ENCODE assay signal across 31 cellular contexts in the genomic region with DNA sequence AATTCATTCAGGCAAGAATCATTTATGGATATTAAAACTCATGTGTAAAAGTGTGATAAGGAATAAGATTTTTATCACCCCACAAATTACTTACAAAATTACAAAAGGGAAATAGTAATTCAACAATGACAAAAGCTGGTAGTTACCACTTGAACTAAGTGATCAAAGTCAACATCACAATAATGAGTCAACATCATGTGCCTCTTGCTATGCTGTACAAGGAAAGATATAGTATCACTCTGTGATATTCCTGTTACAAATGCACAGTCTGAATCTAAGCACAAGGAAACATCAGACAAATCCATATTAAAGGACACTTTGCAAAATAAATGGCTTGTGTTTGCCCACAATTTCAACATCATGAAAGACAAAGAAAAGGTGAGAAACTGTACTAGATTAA.
"Had no signal": no experiment of that assay in that cellular context is flagged by ENCODE, and none has a peak within 500 bp of the region (broad histone marks: within the 10 kb centered on the region; RNA-seq: fewer than 3 reads in every experiment).

No MANE protein-coding gene starts in this region.

- H3K36me3 ChIP-seq: brain microvascular endothelial cell, esophagus muscularis mucosa, pancreas, prostate gland, sigmoid colon, stomach, thyroid gland, WERI-Rb-1 had no signal

- H3K4me2 ChIP-seq: hepatocyte had no signal

- DNase-seq: activated CD4-positive, alpha-beta memory T cell treated with anti-CD3 and anti-CD28 coated beads for 36 hours; activated CD4-positive, alpha-beta T cell treated with anti-CD3 and anti-CD28 coated beads, Interleukin-2, amount 10 ng/mL, durations not matched to agents 24 days and 14 days; activated CD4-positive, CD25-positive, alpha-beta regulatory T cell treated with anti-CD3 and anti-CD28 coated beads, Interleukin-2, amount 50 U/mL, for 72 hours; activated CD8-positive, alpha-beta memory T cell treated with anti-CD3 and anti-CD28 coated beads, Interleukin-2, amount 50 U/mL, for 48 hours; activated gamma-delta T cell; activated naive CD4-positive, alpha-beta T cell treated with anti-CD3 and anti-CD28 coated beads, Interleukin-2, amount 10 ng/mL, durations not matched to agents 7 days and 5 days; activated naive CD8-positive, alpha-beta T cell treated with anti-CD3 and anti-CD28 coated beads, Interleukin-2, amount 10 ng/mL, durations not matched to agents 7 days and 5 days; activated T-cell treated with anti-CD3 and anti-CD28 coated beads, Interleukin-2, amount 50 U/mL, for 24 hours; amniotic stem cell; brain microvascular endothelial cell; caudate nucleus; endodermal cell; left colon; mammary epithelial cell; naive B cell; nephron progenitor cell; pancreas; sigmoid colon; small intestine; stimulated activated CD4-positive, alpha-beta T cell treated with anti-CD3 and anti-CD28 coated beads, Interleukin-1b, Interleukin-23, amount 100 ng/mL, for 48 hours; stimulated activated CD4-positive, alpha-beta T cell treated with anti-CD3 and anti-CD28 coated beads, Interleukin-4, amount 100 ng/mL, for 4 hours; stimulated activated CD8-positive, alpha-beta memory T cell treated with anti-CD3 and anti-CD28 coated beads, Interleukin-4, amount 100 ng/mL, for 48 hours; stimulated activated naive B cell treated with anti-CD40 and anti-IgM and Interleukin-4, amounts not matched to agents 10 μg/mL and 1 μg/mL and 100 μg/mL, for 72 hours; stomach; T-helper 17 cell; T1000; thyroid gland; WERI-Rb-1 had no signal

- H3K27ac ChIP-seq: brain microvascular endothelial cell, esophagus muscularis mucosa, hepatocyte, pancreas, prostate gland, sigmoid colon, stomach, thyroid gland, WERI-Rb-1 had no signal

- H3K4me3 ChIP-seq: esophagus muscularis mucosa, hepatocyte, pancreas, prostate gland, sigmoid colon, stomach, thyroid gland had no signal

- H2AFZ ChIP-seq: hepatocyte had no signal

- ATAC-seq: left colon; pancreas; stimulated activated naive B cell treated with anti-CD40 and anti-IgM and Interleukin-4, amounts not matched to agents 10 μg/mL and 1 μg/mL and 100 μg/mL, for 72 hours; T-helper 17 cell had no signal

- H3K9me3 ChIP-seq: esophagus muscularis mucosa, pancreas, prostate gland, stomach, thyroid gland had no signal

- H3K4me1 ChIP-seq: pancreas, prostate gland, thyroid gland had no signal

- H3K27me3 ChIP-seq: brain microvascular endothelial cell, esophagus muscularis mucosa, hepatocyte, pancreas, sigmoid colon, stomach, thyroid gland had no signal
